ENCODE assay signal across 12 cellular contexts in genomic region chr2:71688530-71688929, GRCh38.
"Had no signal": no experiment of that assay in that cellular context is flagged by ENCODE, and none has a peak within 500 bp of the region (broad histone marks: within the 10 kb centered on the region; RNA-seq: fewer than 3 reads in every experiment).

No MANE protein-coding gene starts in this region.

- DNase-seq: effector CD4-positive, alpha-beta T cell; endodermal cell; foreskin melanocyte; head of caudate nucleus; stimulated activated CD4-positive, alpha-beta T cell treated with anti-CD3 and anti-CD28 coated beads, Interleukin-2, amount 100 ng/mL, for 24 hours; stimulated activated CD4-positive, alpha-beta T cell treated with anti-CD3 and anti-CD28 coated beads, Interleukin-4, amount 100 ng/mL, for 4 hours; stimulated activated naive B cell treated with anti-CD40 and anti-IgM and Interleukin-4, amounts not matched to agents 10 μg/mL and 1 μg/mL and 100 μg/mL, for 72 hours; stimulated activated naive CD8-positive, alpha-beta T cell treated with anti-CD3 and anti-CD28 coated beads, Interleukin-15, amount 100 ng/mL, for 72 hours; testis had no signal

- H3K27ac Mint-ChIP-seq: endodermal cell; mesothelial cell of epicardium; nephron; stimulated activated naive B cell treated with anti-CD40 and anti-IgM and Interleukin-4, amounts not matched to agents 10 μg/mL and 1 μg/mL and 100 μg/mL, for 72 hours; stimulated activated naive CD8-positive, alpha-beta T cell treated with anti-CD3 and anti-CD28 coated beads, Interleukin-15, amount 100 ng/mL, for 72 hours had no signal

- ATAC-seq: sciatic nerve; stimulated activated naive B cell treated with anti-CD40 and anti-IgM and Interleukin-4, amounts not matched to agents 10 μg/mL and 1 μg/mL and 100 μg/mL, for 72 hours; stimulated activated naive CD8-positive, alpha-beta T cell treated with anti-CD3 and anti-CD28 coated beads, Interleukin-15, amount 100 ng/mL, for 72 hours had no signal

- H3K36me3 Mint-ChIP-seq: mesothelial cell of epicardium; stimulated activated naive B cell treated with anti-CD40 and anti-IgM and Interleukin-4, amounts not matched to agents 10 μg/mL and 1 μg/mL and 100 μg/mL, for 72 hours had no signal

- H3K4me3 Mint-ChIP-seq: endodermal cell; mesothelial cell of epicardium; nephron; stimulated activated naive B cell treated with anti-CD40 and anti-IgM and Interleukin-4, amounts not matched to agents 10 μg/mL and 1 μg/mL and 100 μg/mL, for 72 hours; stimulated activated naive CD8-positive, alpha-beta T cell treated with anti-CD3 and anti-CD28 coated beads, Interleukin-15, amount 100 ng/mL, for 72 hours had no signal

- H3K9me3 Mint-ChIP-seq: endodermal cell; mesothelial cell of epicardium; nephron; stimulated activated naive CD8-positive, alpha-beta T cell treated with anti-CD3 and anti-CD28 coated beads, Interleukin-15, amount 100 ng/mL, for 72 hours had no signal

- H3K4me1 Mint-ChIP-seq: stimulated activated naive B cell treated with anti-CD40 and anti-IgM and Interleukin-4, amounts not matched to agents 10 μg/mL and 1 μg/mL and 100 μg/mL, for 72 hours; stimulated activated naive CD8-positive, alpha-beta T cell treated with anti-CD3 and anti-CD28 coated beads, Interleukin-15, amount 100 ng/mL, for 72 hours had no signal
